31 cellular contexts compared by ENCODE assay signal in genomic region chr11:71913716-71914115, GRCh38. TPM values are rescaled to one million over a fixed set of nuclear protein-coding genes. Genes with fewer than 3 reads are reported as not detected.
A peak's percentile ranks its signal among the peaks of the same experiment; 100 is the strongest.
DNase-seq lines count a peak whose midpoint lies in the region; ATAC-seq, FAIRE-seq and TF ChIP-seq lines count a peak whose summit lies in the region.
"Had no signal": no experiment of that assay in that cellular context is flagged by ENCODE, and none has a peak within 500 bp of the region (broad histone marks: within the 10 kb centered on the region; RNA-seq: fewer than 3 reads in every experiment).

No MANE protein-coding gene starts in this region.

- H3K4me1 ChIP-seq in KMS-11 (ENCODE audit: low read depth, poor library complexity, severe bottlenecking) (peaks cover 24% of the 10 kb centered on the region), upper lobe of right lung (no peaks in the 10 kb centered on the region), PC-9 (replicated peaks; ENCODE audit: insufficient read depth) (peaks cover 11% of the 10 kb centered on the region)
- H3K4me1 ChIP-seq: body of pancreas, gastroesophageal sphincter, left lung, upper lobe of left lung had no signal

- 0 out of 2 replicates have a peak, but pooled peaks cover 3% of the 10 kb centered on the region for H3F3A ChIP-seq in PC-9 (ENCODE audit: insufficient read depth, low read depth)

- H3K9me2 ChIP-seq in PC-9 (ENCODE audit: insufficient read depth): no peaks in the 10 kb centered on the region

- H3K4me2 ChIP-seq in KMS-11: peak overlapping the region; percentile 22
- H3K4me2 ChIP-seq in PC-9: no peak overlapping the region
- H3K4me2 ChIP-seq: GM23338 had no signal

- no TSS peak for BruUV-seq in PC-9 (replicated peaks; lab: Mats Ljungman, UMichigan)

- no peak overlapping the region for H3K9ac ChIP-seq in KMS-11

- DNase-seq in AG10803 (ENCODE audit: low read depth) (peak; percentile 67), amniotic epithelial cell (ENCODE audit: low read depth) (peak; percentile 16), foreskin fibroblast (peak; percentile 16 to 64), HK-2 (ENCODE audit: unreplicated experiment) (no peak), GM12891 (ENCODE audit: insufficient read length, low spot score) (no peak), upper lobe of right lung (no peak), PC-9 (no peak)
- DNase-seq: activated CD8-positive, alpha-beta memory T cell treated with anti-CD3 and anti-CD28 coated beads, Interleukin-2, amount 50 U/mL, for 48 hours; activated effector memory CD4-positive, alpha-beta T cell treated with anti-CD3 and anti-CD28 coated beads, Interleukin-2, amount 50 U/mL, for 16 hours; activated naive CD8-positive, alpha-beta T cell treated with anti-CD3 and anti-CD28 coated beads, Interleukin-2, amount 10 ng/mL, durations not matched to agents 7 days and 5 days; body of pancreas; CD4-positive, CD25-positive, alpha-beta regulatory T cell; cerebellar nuclear complex; hypothalamus; KBM-7; left lung; naive thymus-derived CD8-positive, alpha-beta T cell; NCI-H69; occipital lobe; stimulated activated CD4-positive, alpha-beta T cell treated with anti-CD3 and anti-CD28 coated beads, Interleukin-1b, Interleukin-23, amount 100 ng/mL, for 48 hours; upper lobe of left lung had no signal

- H3K27ac ChIP-seq in KMS-11: no peak overlapping the region
- H3K27ac ChIP-seq in upper lobe of right lung: no peak overlapping the region
- H3K27ac ChIP-seq in PC-9: no peak overlapping the region
- H3K27ac ChIP-seq: body of pancreas, epithelial cell of prostate, gastroesophageal sphincter, left lung, upper lobe of left lung had no signal

- no peak overlapping the region for H3K4me3 ChIP-seq in AG10803 (ENCODE audit: low read length)
- H3K4me3 ChIP-seq in KMS-11 (IDR thresholded peaks at IDR 0.05; ENCODE audit: insufficient read depth, low read depth, low read length): no peak overlapping the region
- no peak overlapping the region for H3K4me3 ChIP-seq in foreskin fibroblast (ENCODE audit: low read depth in 1 of 2, low read length in 2 of 2)
- H3K4me3 ChIP-seq in upper lobe of right lung: no peak overlapping the region
- H3K4me3 ChIP-seq in PC-9: no peak overlapping the region
- H3K4me3 ChIP-seq: body of pancreas, gastroesophageal sphincter, GM23338, left lung, skin epidermis, upper lobe of left lung had no signal

- intact Hi-C loops in upper lobe of right lung (cut with DNase I): no loop called here
- intact Hi-C loops in PC-9 (cut with micrococcal nuclease; ENCODE audit: unreplicated experiment): no loop called here

- H3K9me3 ChIP-seq in upper lobe of right lung: no peaks in the 10 kb centered on the region
- H3K9me3 ChIP-seq in PC-9 (ENCODE audit: insufficient read depth, low read depth): no peaks in the 10 kb centered on the region
- H3K9me3 ChIP-seq: body of pancreas, gastroesophageal sphincter, left lung, upper lobe of left lung had no signal

- no peaks in the 10 kb centered on the region for H3K36me3 ChIP-seq in KMS-11 (ENCODE audit: insufficient read depth)
- peaks cover 49% of the 10 kb centered on the region for H3K36me3 ChIP-seq in upper lobe of right lung
- 0 out of 2 replicates have a peak, but pooled peaks cover 8% of the 10 kb centered on the region for H3K36me3 ChIP-seq in PC-9 (ENCODE audit: low read depth)

- H3K79me2 ChIP-seq in KMS-11 (ENCODE audit: insufficient read depth, low read depth) (no peaks in the 10 kb centered on the region), PC-9 (ENCODE audit: low read depth) (no peaks in the 10 kb centered on the region)

- CTCF ChIA-PET in PC-9 (lab: Charles Lee): interaction anchor here (0.6 kb wide), 3 partner anchors 121 to 1467 kb away, joined by 5 to 21 read pairs (median 5); no protein-coding TSS in a partner anchor

- H2AFZ ChIP-seq in KMS-11 (ENCODE audit: low read depth): no peak overlapping the region
- H2AFZ ChIP-seq in PC-9: no peak overlapping the region
- H2AFZ ChIP-seq: GM23338 had no signal

- no peak for ATAC-seq in upper lobe of right lung
- ATAC-seq: body of pancreas; gastroesophageal sphincter; GM23338; left lung; naive thymus-derived CD8-positive, alpha-beta T cell; WTC11 had no signal

- H3K27me3 ChIP-seq in KMS-11 (ENCODE audit: insufficient read depth, low read depth) (no peaks in the 10 kb centered on the region), upper lobe of right lung (no peaks in the 10 kb centered on the region), PC-9 (ENCODE audit: insufficient read depth, low read depth) (no peaks in the 10 kb centered on the region)
- H3K27me3 ChIP-seq: body of pancreas, gastroesophageal sphincter, left lung, upper lobe of left lung had no signal

- no peak for TF ChIP-seq POLR2A in GM12891 (IDR thresholded peaks at IDR 0.05; ENCODE audit: low read depth, low read length)

- no peak for FAIRE-seq in GM12891 (lab: Jason Lieb, UNC)

- H4K20me1 ChIP-seq in KMS-11 (ENCODE audit: insufficient read depth) (no peaks in the 10 kb centered on the region), PC-9 (ENCODE audit: insufficient read depth) (no peaks in the 10 kb centered on the region)

- POLR2A ChIA-PET in PC-9 (lab: Charles Lee; ENCODE audit: unreplicated experiment): no interaction called here

- TF ChIP-seq CTCF in AG10803 (conservative IDR thresholded peaks at IDR 0.05; ENCODE audit: low read length): no peak
- TF ChIP-seq CTCF in KMS-11 (conservative IDR thresholded peaks at IDR 0.05; ENCODE audit: low read depth, low read length): no peak
- no peak for TF ChIP-seq CTCF in foreskin fibroblast (IDR thresholded peaks at IDR 0.05; ENCODE audit: low read depth, low read length)
- no peak for TF ChIP-seq CTCF in upper lobe of right lung (IDR thresholded peaks at IDR 0.05)
- no peak for TF ChIP-seq CTCF in PC-9 (conservative IDR thresholded peaks at IDR 0.05)

TF ChIP-seq in GM12891, 5 proteins besides CTCF, POLR2A, EP300 and RAD21:
- TF ChIP-seq SPI1 (IDR thresholded peaks at IDR 0.05; ENCODE audit: low read depth, low read length): no peak
- TF ChIP-seq TAF1 (IDR thresholded peaks at IDR 0.05; ENCODE audit: low read depth, low read length): no peak
- TF ChIP-seq POLR2AphosphoS5 (IDR thresholded peaks at IDR 0.05; ENCODE audit: low read depth, low read length): no peak
- TF ChIP-seq PAX5 (IDR thresholded peaks at IDR 0.05; ENCODE audit: insufficient read depth, low read length, severe bottlenecking): no peak
- no peak for TF ChIP-seq POU2F2 (IDR thresholded peaks at IDR 0.05; ENCODE audit: low read depth, low read length)

RNA-seq across cellular contexts. Expression of gene XNDC1N, which starts 14.7 kb away (rescaled TPM):
- polyA plus RNA-seq in GM12891 (2012; ENCODE audit: low read depth, missing spikeins): 3.1 TPM
- total RNA-seq in upper lobe of right lung (7.0 TPM), PC-9 (2021) (19.3 and 23.4 TPM in 2 replicates)

RNA-seq across cellular contexts. Expression of gene RNF121, which starts 15.1 kb away (rescaled TPM):
- polyA plus RNA-seq in GM12891 (2012; ENCODE audit: low read depth, missing spikeins): 33.3 TPM
- total RNA-seq in upper lobe of right lung (26.8 TPM), PC-9 (2021) (40.5 and 41.2 TPM in 2 replicates)

RNA-seq across cellular contexts. Expression of gene DEFB131B, which starts 35.5 kb away (rescaled TPM):
- not detected for polyA plus RNA-seq in GM12891 (2012; ENCODE audit: low read depth, missing spikeins)
- total RNA-seq in upper lobe of right lung (not detected), PC-9 (2021) (not detected in 2 replicates)
- total RNA-seq: A673; activated naive CD8-positive, alpha-beta T cell treated with anti-CD3 and anti-CD28 coated beads, Interleukin-2, amount 10 ng/mL, durations not matched to agents 7 days and 5 days; body of pancreas; CD4-positive, CD25-positive, alpha-beta regulatory T cell; gastroesophageal sphincter; GM23338; HT1080; left lung; mesothelial cell of epicardium; naive thymus-derived CD8-positive, alpha-beta T cell; occipital lobe; subcutaneous adipose tissue; upper lobe of left lung; WTC11 had no signal
- polyA plus RNA-seq: CD4-positive, CD25-positive, alpha-beta regulatory T cell; GM23338; naive thymus-derived CD8-positive, alpha-beta T cell had no signal

Comparison
In these comparisons a context has a peak if more than half of its experiments do, and no peak if none do; other contexts are left out.
1. DNase-seq: peak in AG10803 (single experiment), amniotic epithelial cell (single experiment) and foreskin fibroblast (2 of 2); none in HK-2 (single experiment), GM12891 (single experiment), upper lobe of right lung (single experiment) and PC-9 (0 of 2).